In genomic region chr19:9597027-9597426, GRCh38 we compare ENCODE assay signal across 2 cellular contexts.
A peak's percentile ranks its signal among the peaks of the same experiment; 100 is the strongest.
TF ChIP-seq lines count a peak whose summit lies in the region.

No MANE protein-coding gene starts in this region.

TF ChIP-seq in IMR-90, 13 proteins besides CTCF, POLR2A, EP300 and RAD21:
- TF ChIP-seq RCOR1 (IDR thresholded peaks at IDR 0.05; ENCODE audit: insufficient replicate concordance, low read length) (no peak), NFE2L2 (IDR thresholded peaks at IDR 0.05; ENCODE audit: low read depth, low read length) (no peak), ELK1 (IDR thresholded peaks at IDR 0.05; ENCODE audit: borderline replicate concordance, low read depth, low read length) (no peak), CEBPB (IDR thresholded peaks at IDR 0.05; ENCODE audit: low read depth, low read length) (peak; percentile 79), BHLHE40 (IDR thresholded peaks at IDR 0.05; ENCODE audit: low read depth, low read length) (no peak), CHD1 (IDR thresholded peaks at IDR 0.05; ENCODE audit: low read depth, low read length) (no peak), MAZ (IDR thresholded peaks at IDR 0.05; ENCODE audit: borderline replicate concordance, low read depth, low read length) (no peak), SMC3 (IDR thresholded peaks at IDR 0.05; ENCODE audit: low read depth, low read length) (no peak), RFX5 (IDR thresholded peaks at IDR 0.05; ENCODE audit: low read depth, low read length) (no peak), MAFK (IDR thresholded peaks at IDR 0.05; ENCODE audit: low read depth, low read length) (no peak), MXI1 (IDR thresholded peaks at IDR 0.05; ENCODE audit: borderline replicate concordance, low read depth, low read length) (no peak), FOS (IDR thresholded peaks at IDR 0.05; ENCODE audit: low read depth, low read length) (peak; percentile 84)
- TF ChIP-seq, protein P1, sequence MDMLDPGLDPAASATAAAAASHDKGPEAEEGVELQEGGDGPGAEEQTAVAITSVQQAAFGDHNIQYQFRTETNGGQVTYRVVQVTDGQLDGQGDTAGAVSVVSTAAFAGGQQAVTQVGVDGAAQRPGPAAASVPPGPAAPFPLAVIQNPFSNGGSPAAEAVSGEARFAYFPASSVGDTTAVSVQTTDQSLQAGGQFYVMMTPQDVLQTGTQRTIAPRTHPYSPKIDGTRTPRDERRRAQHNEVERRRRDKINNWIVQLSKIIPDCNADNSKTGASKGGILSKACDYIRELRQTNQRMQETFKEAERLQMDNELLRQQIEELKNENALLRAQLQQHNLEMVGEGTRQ (IDR thresholded peaks at IDR 0.05; ENCODE audit: low read depth, low read length) = no peak

TF ChIP-seq in K562, 482 proteins besides CTCF, POLR2A, EP300 and RAD21:
- peak; percentile 83 for TF ChIP-seq FOSL1 (tag; conservative IDR thresholded peaks at IDR 0.05)
- no peak for TF ChIP-seq ZBTB33 (CRISPR knock-in tag; IDR thresholded peaks at IDR 0.05)
- TF ChIP-seq TRIM24 (IDR thresholded peaks at IDR 0.05) = peak in 1 of 2 experiments; percentile 52; a peak in 1 of 4 replicates
- TF ChIP-seq ATF3 (IDR thresholded peaks at IDR 0.05) = peak; percentile 55; the same call in 1 of the 2 replicates
- no peak for TF ChIP-seq ATF3 (CRISPR knock-in tag; conservative IDR thresholded peaks at IDR 0.05)
- no peak for TF ChIP-seq NR4A1 (CRISPR knock-in tag; IDR thresholded peaks at IDR 0.05)
- no peak for TF ChIP-seq NR4A1 (tag; IDR thresholded peaks at IDR 0.05)
